ENCODE assay signal across 21 cellular contexts in the genomic region with DNA sequence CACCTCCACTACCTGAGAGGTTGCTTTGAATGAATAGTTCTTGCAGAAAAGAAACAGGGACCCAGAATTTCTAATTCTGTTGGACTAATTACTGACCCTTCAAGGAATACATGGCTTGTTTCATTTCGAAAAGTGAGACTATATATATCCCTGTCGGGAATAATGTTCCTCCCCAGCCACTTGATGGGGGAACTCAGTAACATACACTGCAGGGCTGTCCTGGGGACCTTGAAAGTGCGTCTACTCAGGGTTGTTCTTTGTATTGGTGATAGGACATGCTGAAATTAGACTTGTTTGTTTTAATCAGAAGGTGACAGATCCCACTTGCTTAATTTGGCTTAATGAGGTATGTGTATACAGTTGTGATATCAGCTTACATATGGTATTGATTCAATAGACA.
"Had no signal": no experiment of that assay in that cellular context is flagged by ENCODE, and none has a peak within 500 bp of the region (broad histone marks: within the 10 kb centered on the region; RNA-seq: fewer than 3 reads in every experiment).

No MANE protein-coding gene starts in this region.

- H3K36me3 ChIP-seq: ascending aorta, gastrocnemius medialis, right lobe of liver, upper lobe of left lung had no signal

- H3K27ac ChIP-seq: ascending aorta, gastrocnemius medialis, psoas muscle, right lobe of liver, testis, upper lobe of left lung had no signal

- H3K9me3 Mint-ChIP-seq: activated naive CD4-positive, alpha-beta T cell treated with anti-CD3 and anti-CD28 coated beads, Interleukin-2, amount 10 ng/mL, durations not matched to agents 7 days and 5 days; activated T-cell treated with anti-CD3 and anti-CD28 coated beads, Interleukin-2, amount 50 U/mL, for 4 hours; naive thymus-derived CD8-positive, alpha-beta T cell had no signal

- H3K4me3 ChIP-seq: gastrocnemius medialis, psoas muscle, right lobe of liver, testis, upper lobe of left lung had no signal

- H3K27me3 ChIP-seq: ascending aorta, right lobe of liver, testis, upper lobe of left lung had no signal

- H3K27me3 Mint-ChIP-seq: activated naive CD4-positive, alpha-beta T cell treated with anti-CD3 and anti-CD28 coated beads, Interleukin-2, amount 10 ng/mL, durations not matched to agents 7 days and 5 days; naive thymus-derived CD8-positive, alpha-beta T cell had no signal

- DNase-seq: activated CD4-positive, alpha-beta T cell treated with anti-CD3 and anti-CD28 coated beads, Interleukin-2, amount 50 U/mL, for 1 hour; activated CD4-positive, CD25-positive, alpha-beta regulatory T cell treated with anti-CD3 and anti-CD28 coated beads, Interleukin-2, amount 50 U/mL, for 72 hours; activated CD8-positive, alpha-beta memory T cell treated with anti-CD3 and anti-CD28 coated beads, Interleukin-2, amount 50 U/mL, for 4 hours; activated effector memory CD4-positive, alpha-beta T cell treated with Interleukin-2 at 50 U/mL for 16 hours; activated naive CD4-positive, alpha-beta T cell treated with anti-CD3 and anti-CD28 coated beads, Interleukin-2, amount 10 ng/mL, durations not matched to agents 7 days and 5 days; activated T-cell treated with anti-CD3 and anti-CD28 coated beads, Interleukin-2, amount 50 U/mL, for 4 hours; cerebellar nuclear complex; effector CD4-positive, alpha-beta T cell; gastrocnemius medialis; kidney glomerular epithelial cell; mesendoderm; naive thymus-derived CD8-positive, alpha-beta T cell; psoas muscle; right lobe of liver; small intestine; stimulated activated CD4-positive, alpha-beta T cell treated with anti-CD3 and anti-CD28 coated beads, Interleukin-15, amount 100 ng/mL, for 24 hours; stimulated activated CD4-positive, alpha-beta T cell treated with anti-CD3 and anti-CD28 coated beads, Interleukin-4, amount 100 ng/mL, for 1 hour; T-helper 9 cell; testis; upper lobe of left lung had no signal

- H3K27ac Mint-ChIP-seq: activated naive CD4-positive, alpha-beta T cell treated with anti-CD3 and anti-CD28 coated beads, Interleukin-2, amount 10 ng/mL, durations not matched to agents 7 days and 5 days had no signal

- H3K4me3 Mint-ChIP-seq: activated naive CD4-positive, alpha-beta T cell treated with anti-CD3 and anti-CD28 coated beads, Interleukin-2, amount 10 ng/mL, durations not matched to agents 7 days and 5 days; activated T-cell treated with anti-CD3 and anti-CD28 coated beads, Interleukin-2, amount 50 U/mL, for 4 hours; naive thymus-derived CD8-positive, alpha-beta T cell had no signal

- H3K4me1 ChIP-seq: psoas muscle, upper lobe of left lung had no signal

- H3K9me3 ChIP-seq: ascending aorta, gastrocnemius medialis, psoas muscle, right lobe of liver, testis, upper lobe of left lung had no signal

- ATAC-seq: activated T-cell treated with anti-CD3 and anti-CD28 coated beads, Interleukin-2, amount 50 U/mL, for 4 hours; gastrocnemius medialis; naive thymus-derived CD8-positive, alpha-beta T cell; psoas muscle; right lobe of liver had no signal
